In genomic region chr3:169813757-169814517, GRCh38 we compare ENCODE assay signal across 8 cellular contexts. TPM values are rescaled to one million over a fixed set of nuclear protein-coding genes. Genes with fewer than 3 reads are reported as not detected.
DNase-seq lines count a peak whose midpoint lies in the region; ATAC-seq and TF ChIP-seq lines count a peak whose summit lies in the region.

No MANE protein-coding gene starts in this region.

- 92% methylated on average over 27 of the region's 27 CpGs for WGBS in SK-N-SH (ENCODE audit: low lambda C conversion rate)

- no peak for DNase-seq in SK-N-SH
- DNase-seq in NCI-H524 (lab: John Stamatoyannopoulos, UW) = peak; percentile 41 to 69
- peak; percentile 93 for DNase-seq in activated CD8-positive, alpha-beta memory T cell treated with anti-CD3 and anti-CD28 coated beads, Interleukin-2, amount 10 ng/mL, durations not matched to agents 7 days and 5 days
- DNase-seq in fibroblast of lung (ENCODE audit: low read depth in 2 of 2) = no peak
- no peak for DNase-seq in skeletal muscle cell (ENCODE audit: low read depth)
- no peak for DNase-seq in kidney glomerular epithelial cell (lab: John Stamatoyannopoulos, UW)

- ATAC-seq in SK-N-SH treated with all-trans-retinoic acid at 6 μM for 48 hours = no peak
- ATAC-seq in HG03060 (IDR thresholded peaks at IDR 0.05; ENCODE audit: low read depth, unreplicated experiment) = peak; percentile 88
- peak; percentile 75 for ATAC-seq in activated CD8-positive, alpha-beta memory T cell treated with anti-CD3 and anti-CD28 coated beads, Interleukin-2, amount 10 ng/mL, durations not matched to agents 7 days and 5 days

- no peak for TF ChIP-seq RAD21 in SK-N-SH (IDR thresholded peaks at IDR 0.05; ENCODE audit: low read length)

- H3K36me3 Mint-ChIP-seq in activated CD8-positive, alpha-beta memory T cell treated with anti-CD3 and anti-CD28 coated beads, Interleukin-2, amount 10 ng/mL, durations not matched to agents 7 days and 5 days = peaks cover 14% of the 10 kb centered on the region

- no peaks in the 10 kb centered on the region for H3K9me2 ChIP-seq in SK-N-SH

- peaks cover 15% of the 10 kb centered on the region for H3K9me3 Mint-ChIP-seq in activated CD8-positive, alpha-beta memory T cell treated with anti-CD3 and anti-CD28 coated beads, Interleukin-2, amount 10 ng/mL, durations not matched to agents 7 days and 5 days (ENCODE audit: low read depth)

- H3K4me3 ChIP-seq in SK-N-SH (ENCODE audit: low read depth in 2 of 2, low read length in 1 of 2) (no peak overlapping the region), fibroblast of lung (replicated peaks in 1 of 4; ENCODE audit: control extremely low read depth in 1 of 4, insufficient read depth in 1 of 4, low read depth in 3 of 4, low read length in 4 of 4) (peak overlapping the region in 3 of 4 experiments; percentile 2 to 3 (median 3)), skeletal muscle cell (ENCODE audit: low read depth, low read length) (peak overlapping the region; percentile 28)

- CTCF ChIA-PET in SK-N-SH (lab: Yijun Ruan, JAX) = interaction anchor here (1.5 kb wide), 1 partner anchor 13 kb away, joined by 3 read pairs; no protein-coding TSS in a partner anchor
- CTCF ChIA-PET in activated CD8-positive, alpha-beta memory T cell treated with anti-CD3 and anti-CD28 coated beads, Interleukin-2, amount 10 ng/mL, durations not matched to agents 7 days and 5 days (lab: Charles Lee) = interaction anchor here (0.7 to 1.8 kb wide), 8 partner anchors 12 to 997 kb away, joined by 3 to 8 read pairs (median 3); partner anchors contain the start of gene MYNN

- POLR2A ChIA-PET in SK-N-SH (lab: Yijun Ruan, JAX) = no interaction called here

- H3K9me3 ChIP-seq in SK-N-SH (0 out of 2 replicates have a peak, but pooled peaks cover 11% of the 10 kb centered on the region), fibroblast of lung (ENCODE audit: control insufficient read depth, insufficient read depth, low read depth, low read length) (no peaks in the 10 kb centered on the region)

- H3K9ac ChIP-seq in SK-N-SH (no peak overlapping the region), fibroblast of lung (ENCODE audit: insufficient read depth, low read length) (no peak overlapping the region)

- H3K27ac ChIP-seq in SK-N-SH (ENCODE audit: low read depth in 2 of 2, low read length in 1 of 2) (no peak overlapping the region), fibroblast of lung (ENCODE audit: insufficient read depth, low read length) (no peak overlapping the region)

- H4K20me1 ChIP-seq in SK-N-SH (ENCODE audit: insufficient read depth) = no peaks in the 10 kb centered on the region
- no peaks in the 10 kb centered on the region for H4K20me1 ChIP-seq in fibroblast of lung (ENCODE audit: control insufficient read depth, extremely low read depth, insufficient read depth, low read length)

- H3K27me3 ChIP-seq in SK-N-SH (ENCODE audit: insufficient read depth) (no peaks in the 10 kb centered on the region), fibroblast of lung (ENCODE audit: control insufficient read depth, insufficient read depth, low read length) (no peaks in the 10 kb centered on the region)

- H3K4me1 ChIP-seq in SK-N-SH (ENCODE audit: control insufficient read depth in 1 of 2, insufficient read depth in 2 of 2, low read depth in 1 of 2, low read length in 1 of 2) (peaks cover 0 to 11% of the 10 kb centered on the region in 2 experiments; a peak in 2 of 4 replicates), fibroblast of lung (ENCODE audit: control insufficient read depth, extremely low read depth, insufficient read depth, low read length) (peaks cover 5% of the 10 kb centered on the region)

- H3K27me3 Mint-ChIP-seq in activated CD8-positive, alpha-beta memory T cell treated with anti-CD3 and anti-CD28 coated beads, Interleukin-2, amount 10 ng/mL, durations not matched to agents 7 days and 5 days = peaks cover 24% of the 10 kb centered on the region

- peak; percentile 14; the same call in 1 of the 2 replicates for TF ChIP-seq CTCF in SK-N-SH (IDR thresholded peaks at IDR 0.05)
- peak in 1 of 2 donors; percentile 25 for TF ChIP-seq CTCF in fibroblast of lung (conservative IDR thresholded peaks at IDR 0.05 in 1 of 2, IDR thresholded peaks at IDR 0.05 in 1 of 2; ENCODE audit: low read depth in 1 of 2, low read length in 2 of 2)

- H3K79me2 ChIP-seq in SK-N-SH (ENCODE audit: insufficient read depth) (no peaks in the 10 kb centered on the region), fibroblast of lung (ENCODE audit: control insufficient read depth, insufficient read depth, low read length) (no peaks in the 10 kb centered on the region)

- no peaks in the 10 kb centered on the region for H3F3A ChIP-seq in SK-N-SH (replicated peaks; ENCODE audit: insufficient read depth)

- peak overlapping the region; percentile 75 for H3K4me3 Mint-ChIP-seq in activated CD8-positive, alpha-beta memory T cell treated with anti-CD3 and anti-CD28 coated beads, Interleukin-2, amount 10 ng/mL, durations not matched to agents 7 days and 5 days

- no peak overlapping the region for H3K4me2 ChIP-seq in SK-N-SH
- no peak overlapping the region for H3K4me2 ChIP-seq in fibroblast of lung (ENCODE audit: extremely low read depth, insufficient read depth, low read length)

- H3K27ac Mint-ChIP-seq in activated CD8-positive, alpha-beta memory T cell treated with anti-CD3 and anti-CD28 coated beads, Interleukin-2, amount 10 ng/mL, durations not matched to agents 7 days and 5 days = peak overlapping the region; percentile 90

- H3K36me3 ChIP-seq in SK-N-SH (replicated peaks in 1 of 2; ENCODE audit: control insufficient read depth in 1 of 2, insufficient read depth in 2 of 2, low read length in 1 of 2) = no peaks in the 10 kb centered on the region
- no peaks in the 10 kb centered on the region for H3K36me3 ChIP-seq in fibroblast of lung (ENCODE audit: control insufficient read depth, insufficient read depth, low read length)

- peaks cover 41% of the 10 kb centered on the region for H3K4me1 Mint-ChIP-seq in activated CD8-positive, alpha-beta memory T cell treated with anti-CD3 and anti-CD28 coated beads, Interleukin-2, amount 10 ng/mL, durations not matched to agents 7 days and 5 days

- no peak for TF ChIP-seq EP300 in SK-N-SH (IDR thresholded peaks at IDR 0.05; ENCODE audit: borderline replicate concordance in 1 of 2, low read depth in 1 of 2, low read length in 1 of 2)

- H2AFZ ChIP-seq in SK-N-SH (ENCODE audit: low read depth) (no peak overlapping the region), fibroblast of lung (ENCODE audit: low read length) (peak overlapping the region; percentile 26)

TF ChIP-seq in SK-N-SH, 30 proteins besides CTCF, POLR2A, EP300 and RAD21 (continues in another document):
- TF ChIP-seq TEAD4 (IDR thresholded peaks at IDR 0.05; ENCODE audit: borderline replicate concordance, insufficient read depth) (no peak), ELF1 (IDR thresholded peaks at IDR 0.05) (no peak)

TF ChIP-seq in SK-N-SH treated with all-trans-retinoic acid at 6 μM for 48 hours, 23 proteins besides CTCF, POLR2A, EP300 and RAD21:
- no peak for TF ChIP-seq ZNF565 (CRISPR knock-in tag; conservative IDR thresholded peaks at IDR 0.05; ENCODE audit: low read depth)

RNA-seq across cellular contexts. Expression of gene LRRC34, which starts 1.2 kb away (rescaled TPM):
- polyA plus RNA-seq in SK-N-SH (2012; rRNA removed) (1.6 and 2.6 TPM in 2 replicates), fibroblast of lung (2.3 and 2.7 TPM in 2 replicates)
- 2.2 and 2.3 TPM in 2 replicates for polyA plus RNA-seq in SK-N-SH (2012; cell fraction: cytosol; rRNA removed)
- polyA plus RNA-seq in SK-N-SH (2012; cell fraction: nucleus; rRNA removed) = 1.4 and 2.9 TPM in 2 replicates
- total RNA-seq in activated CD8-positive, alpha-beta memory T cell treated with anti-CD3 and anti-CD28 coated beads, Interleukin-2, amount 10 ng/mL, durations not matched to agents 7 days and 5 days = 1 to 10 TPM; 7.2 to 9.6 TPM
- 1.8 and 2.0 TPM in 2 replicates for total RNA-seq in fibroblast of lung
- polyA plus RNA-seq in fibroblast of lung (2012) = 1.3 and 1.4 TPM in 2 replicates
- polyA minus RNA-seq in fibroblast of lung (ENCODE audit: low replicate concordance) = 1.1 TPM in 1 of 2 replicates, not detected in the other

RNA-seq across cellular contexts. Expression of gene LRRIQ4, which starts 1.3 kb away (rescaled TPM):
- polyA plus RNA-seq in SK-N-SH (2012; rRNA removed) (not detected in 2 replicates), fibroblast of lung (0.05 TPM in 1 of 2 replicates, not detected in the other)
- 0.01 and 0.03 TPM in 2 replicates for polyA plus RNA-seq in SK-N-SH (2012; cell fraction: cytosol; rRNA removed)
- 0.04 and 0.06 TPM in 2 replicates for polyA plus RNA-seq in SK-N-SH (2012; cell fraction: nucleus; rRNA removed)
- under 1 TPM; 0.23 to 0.35 TPM for total RNA-seq in activated CD8-positive, alpha-beta memory T cell treated with anti-CD3 and anti-CD28 coated beads, Interleukin-2, amount 10 ng/mL, durations not matched to agents 7 days and 5 days
- total RNA-seq in fibroblast of lung = under 0.01 TPM in 1 of 2 replicates, not detected in the other
- not detected in 2 replicates for polyA plus RNA-seq in fibroblast of lung (2012)
- not detected in 2 replicates for polyA minus RNA-seq in fibroblast of lung (ENCODE audit: low replicate concordance)

RNA-seq across cellular contexts. Expression of gene MYNN, which starts 40.7 kb away (rescaled TPM):
- polyA plus RNA-seq in SK-N-SH (2012; rRNA removed) (9.7 and 11.2 TPM in 2 replicates), fibroblast of lung (15.3 and 20.0 TPM in 2 replicates)
- 9.8 and 10.5 TPM in 2 replicates for polyA plus RNA-seq in SK-N-SH (2012; cell fraction: cytosol; rRNA removed)
- 10.8 and 21.0 TPM in 2 replicates for polyA plus RNA-seq in SK-N-SH (2012; cell fraction: nucleus; rRNA removed)
- 10 to 100 TPM; 15.3 to 16.9 TPM for total RNA-seq in activated CD8-positive, alpha-beta memory T cell treated with anti-CD3 and anti-CD28 coated beads, Interleukin-2, amount 10 ng/mL, durations not matched to agents 7 days and 5 days
- 32.7 and 33.6 TPM in 2 replicates for total RNA-seq in fibroblast of lung
- 9.7 and 10.9 TPM in 2 replicates for polyA plus RNA-seq in fibroblast of lung (2012)
- polyA minus RNA-seq in fibroblast of lung (ENCODE audit: low replicate concordance) = 1.5 TPM in 1 of 2 replicates, not detected in the other

RNA-seq across cellular contexts. Expression of gene ACTRT3, which starts 44.6 kb away (rescaled TPM):
- polyA plus RNA-seq in SK-N-SH (2012; rRNA removed) (1.2 and 1.6 TPM in 2 replicates), fibroblast of lung (1.8 and 2.8 TPM in 2 replicates)
- polyA plus RNA-seq in SK-N-SH (2012; cell fraction: cytosol; rRNA removed) = 1.5 and 1.8 TPM in 2 replicates
- 0.60 and 0.67 TPM in 2 replicates for polyA plus RNA-seq in SK-N-SH (2012; cell fraction: nucleus; rRNA removed)
- under 1 TPM; 0.49 to 0.76 TPM for total RNA-seq in activated CD8-positive, alpha-beta memory T cell treated with anti-CD3 and anti-CD28 coated beads, Interleukin-2, amount 10 ng/mL, durations not matched to agents 7 days and 5 days
- total RNA-seq in fibroblast of lung = 3.1 and 6.1 TPM in 2 replicates
- 2.3 and 2.8 TPM in 2 replicates for polyA plus RNA-seq in fibroblast of lung (2012)
- polyA minus RNA-seq in fibroblast of lung (ENCODE audit: low replicate concordance) = 0.43 and 2.0 TPM in 2 replicates

RNA-seq across cellular contexts. Expression of gene TERC, which starts 49.1 kb away (rescaled TPM):
- 0.32 and 0.64 TPM in 2 replicates for polyA plus RNA-seq in SK-N-SH (2012; rRNA removed)
- polyA plus RNA-seq in SK-N-SH (2012; cell fraction: cytosol; rRNA removed) = 0.12 TPM in 1 of 2 replicates, not detected in the other
- polyA plus RNA-seq in SK-N-SH (2012; cell fraction: nucleus; rRNA removed) = 1.1 and 1.2 TPM in 2 replicates
- 10 to 100 TPM; 10.5 to 17.4 TPM for total RNA-seq in activated CD8-positive, alpha-beta memory T cell treated with anti-CD3 and anti-CD28 coated beads, Interleukin-2, amount 10 ng/mL, durations not matched to agents 7 days and 5 days
- 210 and 457 TPM in 2 replicates for total RNA-seq in fibroblast of lung
- 0.25 and 0.39 TPM in 2 replicates for polyA plus RNA-seq in fibroblast of lung
- 0.36 and 0.93 TPM in 2 replicates for polyA plus RNA-seq in fibroblast of lung (2012)
- polyA minus RNA-seq in fibroblast of lung (ENCODE audit: low replicate concordance) = 2.9 and 8.1 TPM in 2 replicates

Comparison
In these comparisons a context has a peak if more than half of its experiments do, and no peak if none do; other contexts are left out.
1. DNase-seq: peak in NCI-H524 (2 of 2) and activated CD8-positive, alpha-beta memory T cell treated with anti-CD3 and anti-CD28 coated beads, Interleukin-2, amount 10 ng/mL, durations not matched to agents 7 days and 5 days (single experiment); none in SK-N-SH (single experiment), fibroblast of lung (0 of 2), skeletal muscle cell (single experiment) and kidney glomerular epithelial cell (single experiment).
2. H3K4me3 ChIP-seq: peak in fibroblast of lung (3 of 4) and skeletal muscle cell (single experiment); none in SK-N-SH (0 of 2).